15 cellular contexts compared by ENCODE assay signal in the genomic region with DNA sequence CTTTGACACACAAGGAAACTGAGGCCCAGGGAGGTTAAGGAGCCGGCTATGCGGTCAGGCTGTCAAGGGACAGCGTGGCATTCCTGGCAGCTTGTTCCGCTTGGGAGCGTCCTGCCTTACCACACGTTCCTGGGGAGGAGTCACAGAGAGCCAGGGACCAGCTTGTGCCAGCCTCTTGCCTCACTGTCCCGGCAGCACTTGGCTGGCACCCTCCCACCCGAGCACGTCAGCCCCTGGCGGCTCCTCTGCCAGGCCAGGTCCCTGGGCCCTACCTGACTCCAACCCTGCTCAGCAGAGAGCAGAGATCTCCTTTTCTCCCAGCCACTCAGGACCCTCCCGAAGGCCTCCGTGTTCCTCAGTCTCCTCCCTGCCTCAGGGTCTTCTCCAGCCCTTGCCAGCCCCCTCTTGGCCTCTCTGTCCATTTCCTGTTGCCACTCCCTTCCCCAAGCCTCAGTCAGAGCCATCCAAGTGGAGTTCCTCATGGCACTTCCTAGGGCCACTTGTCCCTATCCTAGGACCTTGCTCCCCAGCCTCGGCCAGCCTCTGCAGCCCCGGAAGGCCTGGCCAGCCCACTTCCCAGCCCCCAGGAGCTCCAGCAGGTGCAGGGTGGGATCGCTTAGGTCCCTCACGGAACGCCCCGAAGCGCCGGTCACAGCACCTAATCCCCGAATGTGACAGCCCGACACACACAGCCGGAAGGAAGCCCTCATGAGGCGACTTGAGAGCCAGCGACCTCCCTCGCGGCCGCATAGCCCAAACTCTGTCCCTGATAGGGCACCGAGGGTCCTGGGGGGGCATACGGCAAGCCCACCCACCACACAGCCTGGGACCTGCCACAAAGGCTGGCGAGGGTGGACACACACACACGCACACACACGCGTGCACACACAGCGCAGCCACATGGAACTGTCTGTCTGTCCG.
DNase-seq lines count a peak whose midpoint lies in the region; ATAC-seq, FAIRE-seq and TF ChIP-seq lines count a peak whose summit lies in the region.
"Had no signal": no experiment of that assay in that cellular context is flagged by ENCODE, and none has a peak within 500 bp of the region (broad histone marks: within the 10 kb centered on the region; RNA-seq: fewer than 3 reads in every experiment).

No MANE protein-coding gene starts in this region.

- no peak for TF ChIP-seq EP300 in HepG2 (IDR thresholded peaks at IDR 0.05; ENCODE audit: low read depth in 2 of 2, low read length in 2 of 2)
- TF ChIP-seq EP300 in HepG2 (CRISPR knock-in tag; IDR thresholded peaks at IDR 0.05; ENCODE audit: borderline replicate concordance) = no peak

- H3K36me3 ChIP-seq in liver (ENCODE audit: control insufficient read depth in 4 of 4, insufficient read depth in 3 of 4, low read depth in 1 of 4, low read length in 3 of 4) = no peaks in the 10 kb centered on the region
- H3K36me3 ChIP-seq in HepG2 (replicated peaks in 1 of 2; ENCODE audit: control insufficient read depth in 1 of 2, insufficient read depth in 2 of 2, low read length in 2 of 2) = no peaks in the 10 kb centered on the region
- H3K36me3 ChIP-seq in pancreas = no peaks in the 10 kb centered on the region

- in situ Hi-C loops in HepG2 (cut with HindIII; ENCODE audit: extremely low pct_ligation_motif_present, low pct_unique_long_range_greater_than_20kb) = no loop called here

- H3K9me3 ChIP-seq in liver (ENCODE audit: control insufficient read depth in 4 of 4, low read length in 3 of 4) = no peaks in the 10 kb centered on the region
- no peaks in the 10 kb centered on the region for H3K9me3 ChIP-seq in HepG2 (ENCODE audit: low read length)
- no peaks in the 10 kb centered on the region for H3K9me3 ChIP-seq in pancreas

- no peak for FAIRE-seq in HepG2 (lab: Jason Lieb, UNC)
- FAIRE-seq in pancreas (lab: Jason Lieb, UNC) = no peak
- FAIRE-seq: A204.1 had no signal

- POLR2A ChIA-PET in HepG2 (lab: Yijun Ruan, JAX) = no interaction called here

- 78% methylated on average over 36 of the region's 36 CpGs for WGBS in liver
- WGBS in HepG2 (ENCODE audit: low lambda C conversion rate) = 83% methylated on average over 8 of the region's 36 CpGs
- 76 to 79% methylated on average over 33 to 36 of the region's 36 CpGs for WGBS in pancreas, 2 donors

- TF ChIP-seq RAD21 in liver (IDR thresholded peaks at IDR 0.05) = peak in 1 of 2 donors; percentile 61
- TF ChIP-seq RAD21 in HepG2 (CRISPR knock-in tag; IDR thresholded peaks at IDR 0.05) = no peak

- no peak overlapping the region for H3K4me2 ChIP-seq in HepG2 (ENCODE audit: low read depth, low read length)
- H3K4me2 ChIP-seq: KMS-11 had no signal

- peaks cover 24 to 64% (median 46%) of the 10 kb centered on the region in 4 donors for H3K4me1 ChIP-seq in liver (ENCODE audit: control insufficient read depth in 4 of 4, insufficient read depth in 4 of 4, low read length in 3 of 4)
- peaks cover 21% of the 10 kb centered on the region for H3K4me1 ChIP-seq in HepG2 (ENCODE audit: insufficient read depth, low read length)
- peaks cover 0 to 15% (median 0%) of the 10 kb centered on the region in 3 donors for H3K4me1 ChIP-seq in pancreas

- no peak overlapping the region for H2AFZ ChIP-seq in HepG2 (ENCODE audit: low read length)

- TF ChIP-seq CTCF in liver (IDR thresholded peaks at IDR 0.05; ENCODE audit: low read depth, low read length, missing input control) (peak; percentile 17), HepG2 (CRISPR knock-in tag; IDR thresholded peaks at IDR 0.05) (no peak), pancreas (IDR thresholded peaks at IDR 0.05) (no peak)

- CTCF ChIA-PET in HepG2 (lab: Yijun Ruan, JAX; ENCODE audit: low intra/inter-chr PET ratio, low total read pairs) = no interaction called here

- intact Hi-C loops in HepG2 (cut with micrococcal nuclease; ENCODE audit: unreplicated experiment) (no loop called here), left ventricle myocardium superior (cut with micrococcal nuclease) (no loop called here), pancreas (cut with DNase I) (no loop called here)

- H3K27ac ChIP-seq in liver (ENCODE audit: low read depth in 1 of 2, low read length in 2 of 2) (peak overlapping the region; percentile 78 to 85), HepG2 (ENCODE audit: extremely low read length, insufficient read depth, low read length) (no peak overlapping the region), pancreas (peak overlapping the region in 2 of 4 donors; percentile 13 to 24)
- H3K27ac ChIP-seq: KMS-11 had no signal

- TF ChIP-seq POLR2A in HepG2 (IDR thresholded peaks at IDR 0.05; ENCODE audit: insufficient read depth in 1 of 2, low read depth in 2 of 2, low read length in 2 of 2) = no peak

- no peaks in the 10 kb centered on the region for H3K79me2 ChIP-seq in HepG2 (ENCODE audit: insufficient read depth, low read length)

- no peaks in the 10 kb centered on the region for H4K20me1 ChIP-seq in HepG2 (ENCODE audit: insufficient read depth, low read length)

- H3K4me3 ChIP-seq in liver (ENCODE audit: low read depth in 1 of 3, low read length in 3 of 3) (no peak overlapping the region), HepG2 (replicated peaks in 1 of 3; ENCODE audit: insufficient read depth in 1 of 3, low read depth in 2 of 3, low read length in 3 of 3) (no peak overlapping the region), pancreas (no peak overlapping the region)

- H3K27me3 ChIP-seq in liver (ENCODE audit: control insufficient read depth in 4 of 4, insufficient read depth in 4 of 4, low read length in 3 of 4) = no peaks in the 10 kb centered on the region
- H3K27me3 ChIP-seq in HepG2 (ENCODE audit: control insufficient read depth in 1 of 2, insufficient read depth in 2 of 2, low read length in 2 of 2) = no peaks in the 10 kb centered on the region
- no peaks in the 10 kb centered on the region for H3K27me3 ChIP-seq in pancreas

- H3K9ac ChIP-seq in liver (ENCODE audit: low read depth in 1 of 2, low read length in 2 of 2) = peak overlapping the region; percentile 9 to 18
- H3K9ac ChIP-seq in HepG2 (ENCODE audit: insufficient read depth, low read depth, low read length) = no peak overlapping the region
- H3K9ac ChIP-seq: KMS-11 had no signal

- no peak for ATAC-seq in HepG2
- ATAC-seq in left ventricle myocardium superior = peak; percentile 76
- ATAC-seq in pancreas = peak; percentile 52 to 73 (median 66)
- no peak for ATAC-seq in GM21528 (IDR thresholded peaks at IDR 0.05; ENCODE audit: low FRiP score, unreplicated experiment)
- no peak for ATAC-seq in HG02678 (IDR thresholded peaks at IDR 0.05; ENCODE audit: unreplicated experiment)
- ATAC-seq: HCT116; stimulated activated naive B cell treated with anti-CD40 and anti-IgM and Interleukin-4, amounts not matched to agents 10 μg/mL and 1 μg/mL and 100 μg/mL, for 72 hours had no signal

- DNase-seq in HepG2 (ENCODE audit: low spot score) = no peak
- peak; percentile 90 for DNase-seq in left ventricle myocardium superior
- DNase-seq in pancreas = peak in 5 of 6 donors; percentile 56 to 80 (median 65)
- DNase-seq in T-helper 2 cell = no peak
- no peak for DNase-seq in AG08396 (ENCODE audit: low spot score)
- DNase-seq: cortex of kidney; NCI-H1436 treated with DMSO at 0.1 percent for 48 hours; NCI-H526; stimulated activated naive B cell treated with anti-CD40 and anti-IgM and Interleukin-4, amounts not matched to agents 10 μg/mL and 1 μg/mL and 100 μg/mL, for 72 hours had no signal

- BruUV-seq in HepG2 (replicated peaks; lab: Mats Ljungman, UMichigan) = no TSS peak

TF ChIP-seq in HepG2, 621 proteins besides CTCF, POLR2A, EP300 and RAD21:
- no peak for TF ChIP-seq JUND (CRISPR knock-in tag; IDR thresholded peaks at IDR 0.05)
- no peak for TF ChIP-seq EHMT2 (IDR thresholded peaks at IDR 0.05; ENCODE audit: borderline replicate concordance, low read depth, low read length)
- no peak for TF ChIP-seq ZNF615 (CRISPR knock-in tag; IDR thresholded peaks at IDR 0.05; ENCODE audit: borderline replicate concordance)
- TF ChIP-seq, protein P1, sequence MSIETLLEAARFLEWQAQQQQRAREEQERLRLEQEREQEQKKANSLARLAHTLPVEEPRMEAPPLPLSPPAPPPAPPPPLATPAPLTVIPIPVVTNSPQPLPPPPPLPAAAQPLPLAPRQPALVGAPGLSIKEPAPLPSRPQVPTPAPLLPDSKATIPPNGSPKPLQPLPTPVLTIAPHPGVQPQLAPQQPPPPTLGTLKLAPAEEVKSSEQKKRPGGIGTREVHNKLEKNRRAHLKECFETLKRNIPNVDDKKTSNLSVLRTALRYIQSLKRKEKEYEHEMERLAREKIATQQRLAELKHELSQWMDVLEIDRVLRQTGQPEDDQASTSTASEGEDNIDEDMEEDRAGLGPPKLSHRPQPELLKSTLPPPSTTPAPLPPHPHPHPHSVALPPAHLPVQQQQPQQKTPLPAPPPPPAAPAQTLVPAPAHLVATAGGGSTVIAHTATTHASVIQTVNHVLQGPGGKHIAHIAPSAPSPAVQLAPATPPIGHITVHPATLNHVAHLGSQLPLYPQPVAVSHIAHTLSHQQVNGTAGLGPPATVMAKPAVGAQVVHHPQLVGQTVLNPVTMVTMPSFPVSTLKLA (IDR thresholded peaks at IDR 0.05) = no peak
- TF ChIP-seq MXI1 (IDR thresholded peaks at IDR 0.05; ENCODE audit: borderline replicate concordance, low read depth, low read length) = no peak
- no peak for TF ChIP-seq HCFC1 (IDR thresholded peaks at IDR 0.05; ENCODE audit: low read depth, low read length)
- TF ChIP-seq IRF2 (CRISPR knock-in tag; IDR thresholded peaks at IDR 0.05) = no peak
- TF ChIP-seq ZNF652 (CRISPR knock-in tag; IDR thresholded peaks at IDR 0.05; ENCODE audit: borderline replicate concordance, low read depth) = no peak
- TF ChIP-seq TBP (CRISPR knock-in tag; IDR thresholded peaks at IDR 0.05) = no peak

Comparison
In these comparisons a context has a peak if more than half of its experiments do, and no peak if none do; other contexts are left out.
1. ATAC-seq: peak in left ventricle myocardium superior (single experiment) and pancreas (4 of 4); none in HepG2 (single experiment), GM21528 (single experiment) and HG02678 (single experiment).
2. DNase-seq: peak in left ventricle myocardium superior (single experiment) and pancreas (5 of 6); none in HepG2 (single experiment), T-helper 2 cell (0 of 5) and AG08396 (single experiment).